ENCODE assay signal across 20 cellular contexts in genomic region chr16:48013476-48013875, GRCh38.
DNase-seq lines count a peak whose midpoint lies in the region; ATAC-seq and TF ChIP-seq lines count a peak whose summit lies in the region.
"Had no signal": no experiment of that assay in that cellular context is flagged by ENCODE, and none has a peak within 500 bp of the region (broad histone marks: within the 10 kb centered on the region; RNA-seq: fewer than 3 reads in every experiment).

No MANE protein-coding gene starts in this region.

- CTCF ChIA-PET in activated CD8-positive, alpha-beta memory T cell treated with anti-CD3 and anti-CD28 coated beads, Interleukin-2, amount 10 ng/mL, durations not matched to agents 7 days and 5 days (lab: Charles Lee), result no interaction called here

- H3K4me1 ChIP-seq in gastrocnemius medialis, result no peaks in the 10 kb centered on the region
- H3K4me1 ChIP-seq: BE2C, heart right ventricle, parathyroid adenoma had no signal

- H3K4me3 Mint-ChIP-seq in brain, result peak overlapping the region in 1 of 5 experiments; percentile 14
- no peak overlapping the region for H3K4me3 Mint-ChIP-seq in activated CD8-positive, alpha-beta memory T cell treated with anti-CD3 and anti-CD28 coated beads, Interleukin-2, amount 10 ng/mL, durations not matched to agents 7 days and 5 days
- H3K4me3 Mint-ChIP-seq: T-helper 2 cell treated with Interferon-gamma antibody and Interleukin-4, amounts not matched to agents 5 μg/mL and 100 μg/mL, for 36 hours had no signal

- H3K4me3 ChIP-seq in MG63, result no peak overlapping the region
- H3K4me3 ChIP-seq in gastrocnemius medialis, result no peak overlapping the region
- H3K4me3 ChIP-seq: heart right ventricle, K562 had no signal

- H3K27ac Mint-ChIP-seq in brain, result peak overlapping the region in 3 of 5 experiments; percentile 56 to 82 (median 63)
- H3K27ac Mint-ChIP-seq in activated CD8-positive, alpha-beta memory T cell treated with anti-CD3 and anti-CD28 coated beads, Interleukin-2, amount 10 ng/mL, durations not matched to agents 7 days and 5 days, result no peak overlapping the region
- H3K27ac Mint-ChIP-seq: activated naive CD4-positive, alpha-beta T cell treated with anti-CD3 and anti-CD28 coated beads, Interleukin-2, amount 50 U/mL, for 72 hours; T-helper 2 cell treated with Interferon-gamma antibody and Interleukin-4, amounts not matched to agents 5 μg/mL and 100 μg/mL, for 36 hours had no signal

- no peaks in the 10 kb centered on the region for H3K36me3 Mint-ChIP-seq in brain
- no peaks in the 10 kb centered on the region for H3K36me3 Mint-ChIP-seq in activated CD8-positive, alpha-beta memory T cell treated with anti-CD3 and anti-CD28 coated beads, Interleukin-2, amount 10 ng/mL, durations not matched to agents 7 days and 5 days

- H3K27me3 Mint-ChIP-seq in brain, result peaks cover 3% of the 10 kb centered on the region
- H3K27me3 Mint-ChIP-seq in activated CD8-positive, alpha-beta memory T cell treated with anti-CD3 and anti-CD28 coated beads, Interleukin-2, amount 10 ng/mL, durations not matched to agents 7 days and 5 days, result no peaks in the 10 kb centered on the region

- peaks cover 4 to 22% (median 9%) of the 10 kb centered on the region in 5 experiments for H3K9me3 Mint-ChIP-seq in brain
- H3K9me3 Mint-ChIP-seq in activated CD8-positive, alpha-beta memory T cell treated with anti-CD3 and anti-CD28 coated beads, Interleukin-2, amount 10 ng/mL, durations not matched to agents 7 days and 5 days (ENCODE audit: low read depth), result no peaks in the 10 kb centered on the region

- H3K4me1 Mint-ChIP-seq in brain, result peaks cover 25% of the 10 kb centered on the region
- H3K4me1 Mint-ChIP-seq in activated CD8-positive, alpha-beta memory T cell treated with anti-CD3 and anti-CD28 coated beads, Interleukin-2, amount 10 ng/mL, durations not matched to agents 7 days and 5 days, result no peaks in the 10 kb centered on the region

- no peak for TF ChIP-seq POLR2A in gastrocnemius medialis (IDR thresholded peaks at IDR 0.05)

- TF ChIP-seq CTCF in brain (conservative IDR thresholded peaks at IDR 0.05), result no peak
- TF ChIP-seq CTCF in gastrocnemius medialis (IDR thresholded peaks at IDR 0.05 in 4 of 5, conservative IDR thresholded peaks at IDR 0.05 in 1 of 5), result no peak

- ATAC-seq in activated CD8-positive, alpha-beta memory T cell treated with anti-CD3 and anti-CD28 coated beads, Interleukin-2, amount 10 ng/mL, durations not matched to agents 7 days and 5 days, result no peak
- ATAC-seq in gastrocnemius medialis, result no peak
- ATAC-seq: activated naive CD4-positive, alpha-beta T cell treated with anti-CD3 and anti-CD28 coated beads, Interleukin-2, amount 50 U/mL, for 72 hours; K562 had no signal

- intact Hi-C loops in gastrocnemius medialis (cut with DNase I; ENCODE audit: low total_unique reads), result no loop called here

- in situ Hi-C loops in G401 (cut with HindIII; ENCODE audit: low sequenced_read_pairs), result no loop called here
- in situ Hi-C loops in gastrocnemius medialis (cut with MboI; ENCODE audit: low sequenced_read_pairs in 4 of 4), result no loop called here

- no peaks in the 10 kb centered on the region for H3K36me3 ChIP-seq in MG63
- H3K36me3 ChIP-seq in gastrocnemius medialis, result no peaks in the 10 kb centered on the region
- H3K36me3 ChIP-seq: BE2C, heart right ventricle had no signal

- DNase-seq in G401 (ENCODE audit: low spot score) (peak; percentile 67), MG63 (peak; percentile 80), kidney tubule cell (ENCODE audit: low spot score) (peak; percentile 96), NCI-H345 (lab: John Stamatoyannopoulos, UW) (no peak), GF-D8 (lab: John Stamatoyannopoulos, UW) (no peak), gastrocnemius medialis (no peak)
- DNase-seq in activated CD8-positive, alpha-beta memory T cell treated with anti-CD3 and anti-CD28 coated beads, Interleukin-2, amount 10 ng/mL, durations not matched to agents 7 days and 5 days, result no peak
- DNase-seq: activated CD4-positive, alpha-beta T cell treated with anti-CD3 and anti-CD28 coated beads for 48 hours; activated T-cell treated with anti-CD3 and anti-CD28 coated beads, Interleukin-2, amount 50 U/mL, for 1 hour; BE2C; DMS53; left cardiac atrium; NCI-H1436; NCI-H748 treated with DMSO at 0.1 percent for 48 hours had no signal

- H3K9me3 ChIP-seq in MG63 (no peaks in the 10 kb centered on the region), gastrocnemius medialis (no peaks in the 10 kb centered on the region)
- H3K9me3 ChIP-seq: BE2C had no signal

- H3K27me3 ChIP-seq in MG63, result no peaks in the 10 kb centered on the region
- no peaks in the 10 kb centered on the region for H3K27me3 ChIP-seq in gastrocnemius medialis
- H3K27me3 ChIP-seq: BE2C, heart right ventricle had no signal

- no peak overlapping the region for H3K27ac ChIP-seq in gastrocnemius medialis
- H3K27ac ChIP-seq: heart right ventricle, parathyroid adenoma had no signal

Comparison
In these comparisons a context has a peak if more than half of its experiments do, and no peak if none do; other contexts are left out.
1. DNase-seq: peak in G401 (single experiment), MG63 (single experiment) and kidney tubule cell (single experiment); none in NCI-H345 (single experiment), activated CD8-positive, alpha-beta memory T cell treated with anti-CD3 and anti-CD28 coated beads, Interleukin-2, amount 10 ng/mL, durations not matched to agents 7 days and 5 days (single experiment), GF-D8 (single experiment) and gastrocnemius medialis (0 of 2).